ENCODE assay signal across 15 cellular contexts in the genomic region with DNA sequence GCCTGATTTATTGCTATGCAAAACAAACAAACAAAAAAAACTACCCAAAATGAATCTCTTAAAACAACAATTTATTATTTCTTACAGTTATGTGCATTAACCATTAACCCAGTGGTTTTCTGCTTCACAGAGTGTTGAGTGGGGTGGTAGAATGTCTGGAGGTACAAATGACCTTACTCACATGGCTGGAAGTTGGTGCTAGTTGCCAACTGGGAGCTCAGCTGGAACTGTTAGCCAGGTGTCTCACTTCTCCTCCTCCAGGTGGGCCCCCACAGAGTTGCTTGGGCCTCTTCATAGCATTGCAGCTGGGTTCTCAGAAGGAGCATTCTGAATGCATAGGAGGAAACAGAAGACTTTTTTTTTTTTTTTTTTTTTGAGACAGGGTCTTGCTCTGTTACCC. TPM values are rescaled to one million over a fixed set of nuclear protein-coding genes. Genes with fewer than 3 reads are reported as not detected.
A peak's percentile ranks its signal among the peaks of the same experiment; 100 is the strongest.
DNase-seq lines count a peak whose midpoint lies in the region; ATAC-seq and TF ChIP-seq lines count a peak whose summit lies in the region.
"Had no signal": no experiment of that assay in that cellular context is flagged by ENCODE, and none has a peak within 500 bp of the region (broad histone marks: within the 10 kb centered on the region; RNA-seq: fewer than 3 reads in every experiment).

No MANE protein-coding gene starts in this region.

- TF ChIP-seq CTCF in foreskin keratinocyte (conservative IDR thresholded peaks at IDR 0.05): no peak

- no peaks in the 10 kb centered on the region for H3K27me3 ChIP-seq in foreskin keratinocyte
- H3K27me3 ChIP-seq: vagina had no signal

- peaks cover 8% of the 10 kb centered on the region for H3K4me1 ChIP-seq in foreskin keratinocyte

- peak; percentile 3 for DNase-seq in DMS53 treated with DMSO at 0.1 percent for 48 hours (lab: John Stamatoyannopoulos, UW; ENCODE audit: unreplicated experiment)
- no peak for DNase-seq in CD1c-positive myeloid dendritic cell (ENCODE audit: extremely low spot score)
- DNase-seq in SW 1271 (lab: John Stamatoyannopoulos, UW): no peak
- DNase-seq in foreskin keratinocyte: no peak
- DNase-seq: activated naive CD4-positive, alpha-beta T cell treated with anti-CD3 and anti-CD28 coated beads, Interleukin-2, amount 10 ng/mL, durations not matched to agents 7 days and 5 days; Karpas-422; NCI-H1930; stimulated activated CD4-positive, alpha-beta T cell treated with anti-CD3 and anti-CD28 coated beads, Interleukin-2, amount 100 ng/mL, for 48 hours had no signal

- no peak overlapping the region for H3K27ac ChIP-seq in foreskin keratinocyte
- H3K27ac ChIP-seq: HL-60, vagina had no signal

- ATAC-seq in GM19452 (IDR thresholded peaks at IDR 0.05; ENCODE audit: unreplicated experiment): peak; percentile 88
- peak; percentile 78 for ATAC-seq in HG02798 (IDR thresholded peaks at IDR 0.05; ENCODE audit: poor library complexity, unreplicated experiment)
- peak; percentile 93 for ATAC-seq in HG03571 (IDR thresholded peaks at IDR 0.05; ENCODE audit: unreplicated experiment)
- no peak for ATAC-seq in GM19455 (IDR thresholded peaks at IDR 0.05; ENCODE audit: unreplicated experiment)
- ATAC-seq in foreskin keratinocyte: no peak
- ATAC-seq: stimulated activated memory B cell treated with anti-CD40 and anti-IgM and Interleukin-4, amounts not matched to agents 10 μg/mL and 1 μg/mL and 100 μg/mL, for 72 hours had no signal

RNA-seq across cellular contexts. Expression of gene B4GALT1, which starts 10.5 kb away (rescaled TPM):
- 61.8 and 83.6 TPM in 2 replicates for total RNA-seq in foreskin keratinocyte
- polyA plus RNA-seq in foreskin keratinocyte: 55.4 and 62.0 TPM in 2 replicates

Comparison
In these comparisons a context has a peak if more than half of its experiments do, and no peak if none do; other contexts are left out.
1. ATAC-seq: peak in GM19452 (single experiment), HG02798 (single experiment) and HG03571 (single experiment); none in GM19455 (single experiment) and foreskin keratinocyte (single experiment).